ENCODE assay signal across 18 cellular contexts in the genomic region with DNA sequence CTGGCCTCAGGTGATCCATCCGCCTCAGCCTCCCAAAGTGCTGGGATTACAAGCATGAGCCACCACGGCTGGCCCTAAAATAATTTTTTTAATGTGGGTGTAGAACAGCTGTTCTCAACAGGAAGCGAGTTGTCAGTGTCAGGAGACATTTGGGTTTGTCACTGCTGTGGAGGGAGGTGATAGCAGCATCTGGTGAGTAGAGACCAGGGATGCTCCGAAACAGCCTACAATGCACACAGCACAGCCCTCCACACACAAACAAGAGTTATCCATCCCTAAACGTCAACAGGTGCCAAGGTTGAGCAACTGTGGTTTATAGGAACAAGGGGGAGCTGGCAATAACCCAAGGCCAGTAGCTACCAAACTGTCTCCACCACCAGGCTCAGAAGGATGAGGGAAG.
DNase-seq lines count a peak whose midpoint lies in the region; ATAC-seq and TF ChIP-seq lines count a peak whose summit lies in the region.
"Had no signal": no experiment of that assay in that cellular context is flagged by ENCODE, and none has a peak within 500 bp of the region (broad histone marks: within the 10 kb centered on the region; RNA-seq: fewer than 3 reads in every experiment).

No MANE protein-coding gene starts in this region.

- H4K12ac ChIP-seq in trophoblast cell (ENCODE audit: low read depth, low read length), result no peak overlapping the region

- no peak overlapping the region for H3K4me3 Mint-ChIP-seq in naive thymus-derived CD8-positive, alpha-beta T cell
- H3K4me3 Mint-ChIP-seq: B cell; CD4-positive, CD25-positive, alpha-beta regulatory T cell; CD8-positive, alpha-beta T cell had no signal

- POLR2A ChIA-PET in naive thymus-derived CD8-positive, alpha-beta T cell (lab: Charles Lee), result no interaction called here

- H3K9ac ChIP-seq in trophoblast cell (ENCODE audit: low read length), result no peak overlapping the region
- H3K9ac ChIP-seq: BLaER1 had no signal

- DNase-seq in Jurkat, Clone E6-1 (ENCODE audit: low read depth, low spot score), result peak; percentile 18
- DNase-seq in NCI-H69 (lab: John Stamatoyannopoulos, UW) (peak; percentile 1), trophoblast cell (no peak)
- DNase-seq in naive thymus-derived CD8-positive, alpha-beta T cell, result no peak
- DNase-seq: CD4-positive, CD25-positive, alpha-beta regulatory T cell; CD8-positive, alpha-beta T cell; DMS153; EL; GDM1; GOT3 had no signal

- H3K27ac Mint-ChIP-seq in naive thymus-derived CD8-positive, alpha-beta T cell, result no peak overlapping the region
- H3K27ac Mint-ChIP-seq: B cell; CD4-positive, CD25-positive, alpha-beta regulatory T cell; CD8-positive, alpha-beta T cell had no signal

- H3K18ac ChIP-seq in trophoblast cell (ENCODE audit: low read length), result no peak overlapping the region

- no CpG with 5 or more reads among the region's 5 CpGs for WGBS in trophoblast cell (ENCODE audit: extremely low coverage, insufficient coverage, insufficient read length)
- 92% methylated on average over 2 of the region's 5 CpGs; no CpG with 5 or more reads in 1 of the 2 donors for WGBS in gastroesophageal sphincter (ENCODE audit: low coverage in 1 of 2), 2 donors

- no peaks in the 10 kb centered on the region for H3K79me2 ChIP-seq in trophoblast cell (ENCODE audit: control insufficient read depth, insufficient read depth, low read length, poor library complexity)

- no peak overlapping the region for H3K4me2 ChIP-seq in trophoblast cell (ENCODE audit: low read length)
- H3K4me2 ChIP-seq: BLaER1 had no signal

- TF ChIP-seq POLR2A in gastroesophageal sphincter (IDR thresholded peaks at IDR 0.05), result no peak

- peak overlapping the region; percentile 35 for H2AK5ac ChIP-seq in trophoblast cell (ENCODE audit: low read length)

- H3K9me3 ChIP-seq in trophoblast cell (ENCODE audit: insufficient read depth, low read depth, low read length) (no peaks in the 10 kb centered on the region), gastroesophageal sphincter (no peaks in the 10 kb centered on the region)
- H3K9me3 ChIP-seq: BLaER1, Caco-2, HAP-1 had no signal

- TF ChIP-seq CTCF in gastroesophageal sphincter (IDR thresholded peaks at IDR 0.05), result no peak

- no peak overlapping the region for H3K4ac ChIP-seq in trophoblast cell (ENCODE audit: low read depth, low read length)

- H3K4me3 ChIP-seq in Jurkat, Clone E6-1 (ENCODE audit: low read length), result no peak overlapping the region
- H3K4me3 ChIP-seq in trophoblast cell (ENCODE audit: low read depth, low read length), result no peak overlapping the region
- no peak overlapping the region for H3K4me3 ChIP-seq in gastroesophageal sphincter
- H3K4me3 ChIP-seq: BLaER1, GM12878, HAP-1 had no signal

- H3K27ac ChIP-seq in trophoblast cell (ENCODE audit: low read depth, low read length) (no peak overlapping the region), gastroesophageal sphincter (no peak overlapping the region)
- H3K27ac ChIP-seq: BLaER1, C4-2B had no signal

- no peaks in the 10 kb centered on the region for H3K27me3 ChIP-seq in trophoblast cell (ENCODE audit: insufficient read depth, low read length)
- H3K27me3 ChIP-seq in gastroesophageal sphincter, result no peaks in the 10 kb centered on the region
- H3K27me3 ChIP-seq: BLaER1 had no signal

- no peak overlapping the region for H4K8ac ChIP-seq in trophoblast cell (ENCODE audit: low read depth, low read length)

- H3K4me1 ChIP-seq in trophoblast cell (ENCODE audit: control insufficient read depth in 1 of 2, insufficient read depth in 2 of 2, low read length in 2 of 2) (peaks cover 3% of the 10 kb centered on the region in 2 experiments), gastroesophageal sphincter (no peaks in the 10 kb centered on the region)
- H3K4me1 ChIP-seq: Caco-2, HAP-1 had no signal

- ATAC-seq in naive thymus-derived CD8-positive, alpha-beta T cell, result no peak
- no peak for ATAC-seq in gastroesophageal sphincter
- ATAC-seq in HG02840 (IDR thresholded peaks at IDR 0.05; ENCODE audit: low FRiP score, unreplicated experiment), result no peak
- ATAC-seq: CD8-positive, alpha-beta T cell; GM12878 had no signal

- H3K9me3 Mint-ChIP-seq in naive thymus-derived CD8-positive, alpha-beta T cell, result no peaks in the 10 kb centered on the region
- H3K9me3 Mint-ChIP-seq: CD8-positive, alpha-beta T cell had no signal

- H3K27me3 Mint-ChIP-seq in naive thymus-derived CD8-positive, alpha-beta T cell, result no peaks in the 10 kb centered on the region
- H3K27me3 Mint-ChIP-seq: B cell; CD4-positive, CD25-positive, alpha-beta regulatory T cell had no signal

- H3K36me3 Mint-ChIP-seq in naive thymus-derived CD8-positive, alpha-beta T cell, result no peaks in the 10 kb centered on the region
- H3K36me3 Mint-ChIP-seq: CD4-positive, CD25-positive, alpha-beta regulatory T cell; CD8-positive, alpha-beta T cell had no signal

- no peaks in the 10 kb centered on the region for H3K4me1 Mint-ChIP-seq in naive thymus-derived CD8-positive, alpha-beta T cell
- H3K4me1 Mint-ChIP-seq: B cell; CD4-positive, CD25-positive, alpha-beta regulatory T cell had no signal

- H2BK5ac ChIP-seq in trophoblast cell (ENCODE audit: low read depth, low read length, poor library complexity), result no peak overlapping the region

- H3K14ac ChIP-seq in trophoblast cell (ENCODE audit: low read length), result no peak overlapping the region

- peaks cover 2% of the 10 kb centered on the region for H3K79me1 ChIP-seq in trophoblast cell (ENCODE audit: low read length)

- no peak overlapping the region for H3K23ac ChIP-seq in trophoblast cell (ENCODE audit: low read length)

- no peak overlapping the region for H2AFZ ChIP-seq in trophoblast cell (ENCODE audit: insufficient read depth, low read length, poor library complexity)

- no peak overlapping the region for H2BK120ac ChIP-seq in trophoblast cell (ENCODE audit: insufficient read depth, low read length, poor library complexity)

- H2BK12ac ChIP-seq in trophoblast cell (ENCODE audit: low read length), result peak overlapping the region; percentile 50

- no peak for TF ChIP-seq EP300 in gastroesophageal sphincter (IDR thresholded peaks at IDR 0.05)

- peak overlapping the region; percentile 14 for H4K91ac ChIP-seq in trophoblast cell (ENCODE audit: low read depth, low read length)

- H3K36me3 ChIP-seq in trophoblast cell (ENCODE audit: control insufficient read depth in 1 of 2, insufficient read depth in 2 of 2, low read length in 2 of 2) (no peaks in the 10 kb centered on the region), gastroesophageal sphincter (no peaks in the 10 kb centered on the region)
- H3K36me3 ChIP-seq: BLaER1, HAP-1 had no signal

Comparison
In these comparisons a context has a peak if more than half of its experiments do, and no peak if none do; other contexts are left out.
1. DNase-seq: peak in Jurkat, Clone E6-1 (single experiment) and NCI-H69 (single experiment); none in trophoblast cell (0 of 2) and naive thymus-derived CD8-positive, alpha-beta T cell (0 of 10).